In genomic region chr2:9336534-9337354, GRCh38 we compare ENCODE assay signal across 1 cellular context.
TF ChIP-seq lines count a peak whose summit lies in the region.

No MANE protein-coding gene starts in this region.

TF ChIP-seq in HepG2, 621 proteins besides CTCF, POLR2A, EP300 and RAD21 (continued from another document and continues in another):
- TF ChIP-seq, protein P1, sequence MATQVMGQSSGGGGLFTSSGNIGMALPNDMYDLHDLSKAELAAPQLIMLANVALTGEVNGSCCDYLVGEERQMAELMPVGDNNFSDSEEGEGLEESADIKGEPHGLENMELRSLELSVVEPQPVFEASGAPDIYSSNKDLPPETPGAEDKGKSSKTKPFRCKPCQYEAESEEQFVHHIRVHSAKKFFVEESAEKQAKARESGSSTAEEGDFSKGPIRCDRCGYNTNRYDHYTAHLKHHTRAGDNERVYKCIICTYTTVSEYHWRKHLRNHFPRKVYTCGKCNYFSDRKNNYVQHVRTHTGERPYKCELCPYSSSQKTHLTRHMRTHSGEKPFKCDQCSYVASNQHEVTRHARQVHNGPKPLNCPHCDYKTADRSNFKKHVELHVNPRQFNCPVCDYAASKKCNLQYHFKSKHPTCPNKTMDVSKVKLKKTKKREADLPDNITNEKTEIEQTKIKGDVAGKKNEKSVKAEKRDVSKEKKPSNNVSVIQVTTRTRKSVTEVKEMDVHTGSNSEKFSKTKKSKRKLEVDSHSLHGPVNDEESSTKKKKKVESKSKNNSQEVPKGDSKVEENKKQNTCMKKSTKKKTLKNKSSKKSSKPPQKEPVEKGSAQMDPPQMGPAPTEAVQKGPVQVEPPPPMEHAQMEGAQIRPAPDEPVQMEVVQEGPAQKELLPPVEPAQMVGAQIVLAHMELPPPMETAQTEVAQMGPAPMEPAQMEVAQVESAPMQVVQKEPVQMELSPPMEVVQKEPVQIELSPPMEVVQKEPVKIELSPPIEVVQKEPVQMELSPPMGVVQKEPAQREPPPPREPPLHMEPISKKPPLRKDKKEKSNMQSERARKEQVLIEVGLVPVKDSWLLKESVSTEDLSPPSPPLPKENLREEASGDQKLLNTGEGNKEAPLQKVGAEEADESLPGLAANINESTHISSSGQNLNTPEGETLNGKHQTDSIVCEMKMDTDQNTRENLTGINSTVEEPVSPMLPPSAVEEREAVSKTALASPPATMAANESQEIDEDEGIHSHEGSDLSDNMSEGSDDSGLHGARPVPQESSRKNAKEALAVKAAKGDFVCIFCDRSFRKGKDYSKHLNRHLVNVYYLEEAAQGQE (IDR thresholded peaks at IDR 0.05; ENCODE audit: borderline replicate concordance in 1 of 2, low read depth in 1 of 2, low read length in 2 of 2): peak in 1 of 2 experiments; percentile 68; a peak in 1 of 4 replicates
- TF ChIP-seq MAFG (CRISPR knock-in tag; IDR thresholded peaks at IDR 0.05) (no peak), ZNF224 (CRISPR knock-in tag; IDR thresholded peaks at IDR 0.05) (peak; percentile 92; the same call in 1 of the 2 replicates), AGO1 (IDR thresholded peaks at IDR 0.05; ENCODE audit: low read depth, low read length, poor library complexity, severe bottlenecking) (no peak), ATF1 (CRISPR knock-in tag; IDR thresholded peaks at IDR 0.05) (no peak; the same call in 1 of the 2 replicates), TEAD2 (CRISPR knock-in tag; IDR thresholded peaks at IDR 0.05) (no peak), ZNF710 (CRISPR knock-in tag; IDR thresholded peaks at IDR 0.05; ENCODE audit: borderline replicate concordance) (peak; percentile 52; the same call in 1 of the 2 replicates), ZNF354B (CRISPR knock-in tag; IDR thresholded peaks at IDR 0.05) (no peak), ZNF274 (CRISPR knock-in tag; IDR thresholded peaks at IDR 0.05) (peak; percentile 75; the same call in 1 of the 2 replicates), MYC (CRISPR knock-in tag; IDR thresholded peaks at IDR 0.05; ENCODE audit: borderline replicate concordance) (peak; percentile 70), NFE2L1 (CRISPR knock-in tag; IDR thresholded peaks at IDR 0.05; ENCODE audit: borderline replicate concordance) (no peak), ZNF652 (CRISPR knock-in tag; IDR thresholded peaks at IDR 0.05; ENCODE audit: borderline replicate concordance, low read depth) (no peak), SP2 (CRISPR knock-in tag; IDR thresholded peaks at IDR 0.05) (peak; percentile 31; the same call in 1 of the 2 replicates), ZNF335 (CRISPR knock-in tag; IDR thresholded peaks at IDR 0.05) (peak; percentile 48; the same call in 1 of the 2 replicates), JUND (CRISPR knock-in tag; IDR thresholded peaks at IDR 0.05) (no peak), ZNF234 (CRISPR knock-in tag; conservative IDR thresholded peaks at IDR 0.05) (no peak), YY1 (IDR thresholded peaks at IDR 0.05; ENCODE audit: insufficient read depth, insufficient replicate concordance, low read depth, low read length) (peak; percentile 67), MTA3 (CRISPR knock-in tag; IDR thresholded peaks at IDR 0.05) (no peak), ZNF383 (CRISPR knock-in tag; IDR thresholded peaks at IDR 0.05; ENCODE audit: borderline replicate concordance) (no peak), TMF1 (CRISPR knock-in tag; IDR thresholded peaks at IDR 0.05; ENCODE audit: low read depth) (0 out of 2 replicates have a peak, but pooled peaks have one; percentile 31), ZNF670 (CRISPR knock-in tag; IDR thresholded peaks at IDR 0.05; ENCODE audit: borderline replicate concordance) (peak; percentile 59; the same call in 1 of the 2 replicates), NR2F6 (IDR thresholded peaks at IDR 0.05) (0 out of 2 replicates have a peak, but pooled peaks have one; percentile 41), NR2F6 (CRISPR knock-in tag; IDR thresholded peaks at IDR 0.05) (peak; percentile 56), NR0B2 (CRISPR knock-in tag; IDR thresholded peaks at IDR 0.05) (no peak), ZNF326 (CRISPR knock-in tag; IDR thresholded peaks at IDR 0.05; ENCODE audit: borderline replicate concordance) (no peak), ZNF18 (CRISPR knock-in tag; IDR thresholded peaks at IDR 0.05; ENCODE audit: insufficient replicate concordance) (no peak), ZNF124 (CRISPR knock-in tag; IDR thresholded peaks at IDR 0.05) (peak; percentile 72), ZNF441 (CRISPR knock-in tag; IDR thresholded peaks at IDR 0.05; ENCODE audit: borderline replicate concordance) (peak; percentile 18; the same call in 1 of the 2 replicates), ATF3 (CRISPR knock-in tag; IDR thresholded peaks at IDR 0.05) (no peak), SNAPC4 (CRISPR knock-in tag; IDR thresholded peaks at IDR 0.05) (no peak)
- TF ChIP-seq, protein P2, sequence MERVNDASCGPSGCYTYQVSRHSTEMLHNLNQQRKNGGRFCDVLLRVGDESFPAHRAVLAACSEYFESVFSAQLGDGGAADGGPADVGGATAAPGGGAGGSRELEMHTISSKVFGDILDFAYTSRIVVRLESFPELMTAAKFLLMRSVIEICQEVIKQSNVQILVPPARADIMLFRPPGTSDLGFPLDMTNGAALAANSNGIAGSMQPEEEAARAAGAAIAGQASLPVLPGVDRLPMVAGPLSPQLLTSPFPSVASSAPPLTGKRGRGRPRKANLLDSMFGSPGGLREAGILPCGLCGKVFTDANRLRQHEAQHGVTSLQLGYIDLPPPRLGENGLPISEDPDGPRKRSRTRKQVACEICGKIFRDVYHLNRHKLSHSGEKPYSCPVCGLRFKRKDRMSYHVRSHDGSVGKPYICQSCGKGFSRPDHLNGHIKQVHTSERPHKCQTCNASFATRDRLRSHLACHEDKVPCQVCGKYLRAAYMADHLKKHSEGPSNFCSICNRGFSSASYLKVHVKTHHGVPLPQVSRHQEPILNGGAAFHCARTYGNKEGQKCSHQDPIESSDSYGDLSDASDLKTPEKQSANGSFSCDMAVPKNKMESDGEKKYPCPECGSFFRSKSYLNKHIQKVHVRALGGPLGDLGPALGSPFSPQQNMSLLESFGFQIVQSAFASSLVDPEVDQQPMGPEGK (CRISPR knock-in tag; IDR thresholded peaks at IDR 0.05): peak; percentile 35; the same call in 1 of the 2 replicates
- TF ChIP-seq, protein P3, sequence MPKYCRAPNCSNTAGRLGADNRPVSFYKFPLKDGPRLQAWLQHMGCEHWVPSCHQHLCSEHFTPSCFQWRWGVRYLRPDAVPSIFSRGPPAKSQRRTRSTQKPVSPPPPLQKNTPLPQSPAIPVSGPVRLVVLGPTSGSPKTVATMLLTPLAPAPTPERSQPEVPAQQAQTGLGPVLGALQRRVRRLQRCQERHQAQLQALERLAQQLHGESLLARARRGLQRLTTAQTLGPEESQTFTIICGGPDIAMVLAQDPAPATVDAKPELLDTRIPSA (CRISPR knock-in tag; IDR thresholded peaks at IDR 0.05; ENCODE audit: borderline replicate concordance): no peak
- TF ChIP-seq, protein P4, sequence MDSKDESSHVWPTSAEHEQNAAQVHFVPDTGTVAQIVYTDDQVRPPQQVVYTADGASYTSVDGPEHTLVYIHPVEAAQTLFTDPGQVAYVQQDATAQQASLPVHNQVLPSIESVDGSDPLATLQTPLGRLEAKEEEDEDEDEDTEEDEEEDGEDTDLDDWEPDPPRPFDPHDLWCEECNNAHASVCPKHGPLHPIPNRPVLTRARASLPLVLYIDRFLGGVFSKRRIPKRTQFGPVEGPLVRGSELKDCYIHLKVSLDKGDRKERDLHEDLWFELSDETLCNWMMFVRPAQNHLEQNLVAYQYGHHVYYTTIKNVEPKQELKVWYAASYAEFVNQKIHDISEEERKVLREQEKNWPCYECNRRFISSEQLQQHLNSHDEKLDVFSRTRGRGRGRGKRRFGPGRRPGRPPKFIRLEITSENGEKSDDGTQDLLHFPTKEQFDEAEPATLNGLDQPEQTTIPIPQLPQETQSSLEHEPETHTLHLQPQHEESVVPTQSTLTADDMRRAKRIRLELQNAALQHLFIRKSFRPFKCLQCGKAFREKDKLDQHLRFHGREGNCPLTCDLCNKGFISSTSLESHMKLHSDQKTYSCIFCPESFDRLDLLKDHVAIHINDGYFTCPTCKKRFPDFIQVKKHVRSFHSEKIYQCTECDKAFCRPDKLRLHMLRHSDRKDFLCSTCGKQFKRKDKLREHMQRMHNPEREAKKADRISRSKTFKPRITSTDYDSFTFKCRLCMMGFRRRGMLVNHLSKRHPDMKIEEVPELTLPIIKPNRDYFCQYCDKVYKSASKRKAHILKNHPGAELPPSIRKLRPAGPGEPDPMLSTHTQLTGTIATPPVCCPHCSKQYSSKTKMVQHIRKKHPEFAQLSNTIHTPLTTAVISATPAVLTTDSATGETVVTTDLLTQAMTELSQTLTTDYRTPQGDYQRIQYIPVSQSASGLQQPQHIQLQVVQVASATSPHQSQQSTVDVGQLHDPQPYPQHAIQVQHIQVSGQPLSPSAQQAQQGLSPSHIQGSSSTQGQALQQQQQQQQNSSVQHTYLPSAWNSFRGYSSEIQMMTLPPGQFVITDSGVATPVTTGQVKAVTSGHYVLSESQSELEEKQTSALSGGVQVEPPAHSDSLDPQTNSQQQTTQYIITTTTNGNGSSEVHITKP (CRISPR knock-in tag; IDR thresholded peaks at IDR 0.05; ENCODE audit: low read depth): no peak
- TF ChIP-seq, protein P5, sequence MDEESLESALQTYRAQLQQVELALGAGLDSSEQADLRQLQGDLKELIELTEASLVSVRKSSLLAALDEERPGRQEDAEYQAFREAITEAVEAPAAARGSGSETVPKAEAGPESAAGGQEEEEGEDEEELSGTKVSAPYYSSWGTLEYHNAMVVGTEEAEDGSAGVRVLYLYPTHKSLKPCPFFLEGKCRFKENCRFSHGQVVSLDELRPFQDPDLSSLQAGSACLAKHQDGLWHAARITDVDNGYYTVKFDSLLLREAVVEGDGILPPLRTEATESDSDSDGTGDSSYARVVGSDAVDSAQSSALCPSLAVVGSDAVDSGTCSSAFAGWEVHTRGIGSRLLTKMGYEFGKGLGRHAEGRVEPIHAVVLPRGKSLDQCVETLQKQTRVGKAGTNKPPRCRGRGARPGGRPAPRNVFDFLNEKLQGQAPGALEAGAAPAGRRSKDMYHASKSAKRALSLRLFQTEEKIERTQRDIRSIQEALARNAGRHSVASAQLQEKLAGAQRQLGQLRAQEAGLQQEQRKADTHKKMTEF (CRISPR knock-in tag; IDR thresholded peaks at IDR 0.05): peak; percentile 77
